ENCODE assay signal across 8 cellular contexts in the genomic region with DNA sequence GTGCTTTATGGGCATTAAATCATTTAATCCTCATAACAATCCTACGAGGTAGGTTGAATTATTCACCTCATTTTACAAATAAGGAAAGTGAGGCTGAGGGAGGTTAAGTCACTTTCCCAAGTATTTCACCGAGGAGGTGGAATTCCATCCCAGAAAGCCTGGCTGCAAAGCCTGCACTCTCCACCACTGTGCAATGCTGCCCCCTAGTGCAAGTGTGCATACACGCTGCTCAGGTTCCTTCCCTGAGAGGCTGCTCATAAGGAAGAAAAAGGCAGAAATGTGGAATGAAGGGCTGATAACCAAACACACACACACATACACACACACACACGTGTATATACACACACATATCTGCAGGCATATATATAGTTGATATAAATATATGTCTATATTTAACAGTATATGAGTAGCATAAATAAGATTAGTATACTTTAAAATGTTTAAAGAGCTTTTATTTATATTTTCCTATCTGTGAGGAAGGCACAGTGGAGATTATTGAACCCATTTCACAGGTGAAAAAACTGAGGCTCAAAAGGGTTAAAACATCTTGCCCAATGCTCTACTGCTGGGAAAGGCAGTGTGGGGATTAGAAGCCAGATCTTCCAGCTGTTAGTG.
DNase-seq lines count a peak whose midpoint lies in the region; ATAC-seq and TF ChIP-seq lines count a peak whose summit lies in the region.

No MANE protein-coding gene starts in this region.

- no peak overlapping the region for H4K8ac ChIP-seq in IMR-90 (ENCODE audit: low read depth in 2 of 2, low read length in 2 of 2)
- H4K8ac ChIP-seq in mesendoderm (ENCODE audit: low read depth, low read length) = no peak overlapping the region

- in situ Hi-C loops in IMR-90 (cut with MboI; ENCODE audit: low sequenced_read_pairs) = loop anchor here (10.0 to 25.0 kb wide), 3 partner anchors 214 to 841 kb away; no protein-coding TSS in a partner anchor

- H3K4me3 ChIP-seq in IMR-90 (ENCODE audit: insufficient read depth, low read depth, low read length) (no peak overlapping the region), mesendoderm (ENCODE audit: low read length) (no peak overlapping the region)

- no peak overlapping the region for H3K27ac ChIP-seq in IMR-90 (ENCODE audit: insufficient read depth, low read length)
- no peak overlapping the region for H3K27ac ChIP-seq in mesendoderm (ENCODE audit: low read depth, low read length)

- no peak overlapping the region for H2BK120ac ChIP-seq in IMR-90 (ENCODE audit: low read depth, low read length)
- H2BK120ac ChIP-seq in mesendoderm (ENCODE audit: low read depth, low read length) = no peak overlapping the region

- H2AK5ac ChIP-seq in IMR-90 (ENCODE audit: low read depth, low read length) = no peak overlapping the region
- H2AK5ac ChIP-seq in mesendoderm (ENCODE audit: low read length) = no peak overlapping the region

- no peaks in the 10 kb centered on the region for H3K9me1 ChIP-seq in IMR-90 (ENCODE audit: insufficient read depth, low read length)

- H2BK20ac ChIP-seq in IMR-90 (ENCODE audit: low read depth, low read length) = no peak overlapping the region

- intact Hi-C loops in IMR-90 (cut with micrococcal nuclease) = loop anchor here (1.0 to 2.0 kb wide), 4 partner anchors 227 to 864 kb away; no protein-coding TSS in a partner anchor

- no peak for TF ChIP-seq POLR2A in IMR-90 (IDR thresholded peaks at IDR 0.05; ENCODE audit: low read depth, low read length)

- H3K18ac ChIP-seq in IMR-90 (ENCODE audit: low read depth, low read length) = no peak overlapping the region
- no peak overlapping the region for H3K18ac ChIP-seq in mesendoderm (ENCODE audit: low read length)

- H3K14ac ChIP-seq in IMR-90 (replicated peaks; ENCODE audit: low read depth, low read length) = no peak overlapping the region

- H4K91ac ChIP-seq in IMR-90 (ENCODE audit: insufficient read depth, low read depth, low read length) = no peak overlapping the region

- H3K79me1 ChIP-seq in IMR-90 (ENCODE audit: low read depth in 1 of 2, low read length in 2 of 2) (no peaks in the 10 kb centered on the region), mesendoderm (ENCODE audit: low read length) (no peaks in the 10 kb centered on the region)

- BruUV-seq in IMR-90 (replicated peaks; lab: Mats Ljungman, UMichigan) = no TSS peak

- TF ChIP-seq RAD21 in IMR-90 (IDR thresholded peaks at IDR 0.05; ENCODE audit: low read length) = peak; percentile 90

- H3K4me2 ChIP-seq in IMR-90 (ENCODE audit: low read depth, low read length) = no peak overlapping the region
- H3K4me2 ChIP-seq in mesendoderm (ENCODE audit: low read length) = no peak overlapping the region

- CTCF ChIA-PET in IMR-90 (lab: Yijun Ruan, JAX) = interaction anchor here (0.5 to 1.7 kb wide), 11 partner anchors 11 to 1190 kb away, joined by 3 to 11 read pairs (median 3); no protein-coding TSS in a partner anchor

- H3K56ac ChIP-seq in IMR-90 (ENCODE audit: extremely low read depth, insufficient read depth, low read length) = no peak overlapping the region
- H3K56ac ChIP-seq in mesendoderm (ENCODE audit: low read length) = no peak overlapping the region

- H3K79me2 ChIP-seq in mesendoderm (ENCODE audit: control insufficient read depth, insufficient read depth, low read length) = no peaks in the 10 kb centered on the region

- peak; percentile 54 for ATAC-seq in GM21360 (IDR thresholded peaks at IDR 0.05; ENCODE audit: unreplicated experiment)
- peak; percentile 97 for ATAC-seq in IMR-90 (ENCODE audit: low read depth)

- H4K5ac ChIP-seq in IMR-90 (ENCODE audit: low read depth, low read length) (no peak overlapping the region), mesendoderm (ENCODE audit: low read length) (no peak overlapping the region)

- peak; percentile 6 for DNase-seq in SIG-M5 treated with dmso at 0.1 percent for 504 hours (lab: John Stamatoyannopoulos, UW; ENCODE audit: unreplicated experiment)
- DNase-seq in SIG-M5 (lab: John Stamatoyannopoulos, UW) = no peak
- peak; percentile 73 for DNase-seq in IMR-90
- peak; percentile 72 for DNase-seq in RKO (ENCODE audit: low spot score)
- DNase-seq in ecto neural progenitor cell (ENCODE audit: low spot score) = peak; percentile 86
- DNase-seq in mesendoderm = peak; percentile 89
- no peak for DNase-seq in activated gamma-delta T cell (lab: John Stamatoyannopoulos, UW)

- no peak overlapping the region for H3K4ac ChIP-seq in IMR-90 (ENCODE audit: low read depth, low read length)
- H3K4ac ChIP-seq in mesendoderm (ENCODE audit: low read depth, low read length) = no peak overlapping the region

- H3K4me1 ChIP-seq in IMR-90 (ENCODE audit: control insufficient read depth, insufficient read depth, low read length) = no peaks in the 10 kb centered on the region
- H3K4me1 ChIP-seq in mesendoderm (ENCODE audit: control insufficient read depth, low read depth, low read length) = no peaks in the 10 kb centered on the region

- H4K20me1 ChIP-seq in IMR-90 (ENCODE audit: insufficient read depth, low read length) = no peaks in the 10 kb centered on the region

- peak overlapping the region; percentile 9 for H2AK9ac ChIP-seq in IMR-90 (replicated peaks; ENCODE audit: low read depth, low read length, poor library complexity)

- H3K23ac ChIP-seq in IMR-90 (ENCODE audit: low read depth, low read length) (no peak overlapping the region), mesendoderm (ENCODE audit: low read length) (no peak overlapping the region)

- no peak overlapping the region for H2AFZ ChIP-seq in IMR-90 (replicated peaks; ENCODE audit: low read length, poor library complexity)

- POLR2A ChIA-PET in IMR-90 (lab: Charles Lee; ENCODE audit: unreplicated experiment) = no interaction called here

- peak; percentile 91 for TF ChIP-seq CTCF in IMR-90 (conservative IDR thresholded peaks at IDR 0.05; ENCODE audit: low read depth, low read length)

- H2BK5ac ChIP-seq in IMR-90 (ENCODE audit: low read depth, low read length, poor library complexity, severe bottlenecking) (no peak overlapping the region), mesendoderm (ENCODE audit: low read length) (no peak overlapping the region)

- H3K36me3 ChIP-seq in IMR-90 (ENCODE audit: control insufficient read depth, insufficient read depth, low read length) = no peaks in the 10 kb centered on the region
- no peaks in the 10 kb centered on the region for H3K36me3 ChIP-seq in mesendoderm (ENCODE audit: control insufficient read depth, insufficient read depth, low read length)

- dilution Hi-C loops in IMR-90 (cut with HindIII; ENCODE audit: low sequenced_read_pairs, unreplicated experiment) = no loop called here

- no peaks in the 10 kb centered on the region for H3K9me3 ChIP-seq in IMR-90 (ENCODE audit: control insufficient read depth, insufficient read depth, low read length)

- H3K27me3 ChIP-seq in IMR-90 (ENCODE audit: control insufficient read depth, insufficient read depth, low read length) (peaks cover 4% of the 10 kb centered on the region; the same call in 1 of the 2 replicates), mesendoderm (ENCODE audit: insufficient read depth, low read length, poor library complexity) (no peaks in the 10 kb centered on the region)

- H3K9ac ChIP-seq in IMR-90 (ENCODE audit: low read depth, low read length) (no peak overlapping the region), mesendoderm (ENCODE audit: low read length) (no peak overlapping the region)

- H2BK15ac ChIP-seq in IMR-90 (ENCODE audit: low read depth, low read length) (no peak overlapping the region), mesendoderm (replicated peaks; ENCODE audit: low read depth) (no peak overlapping the region)

- no CpG with 5 or more reads among the region's 4 CpGs for WGBS in IMR-90 (ENCODE audit: extremely low coverage in 2 of 2, insufficient read length in 1 of 2), 2 experiments
- WGBS in mesendoderm (ENCODE audit: extremely low coverage, insufficient coverage, low lambda C conversion rate) = no CpG with 5 or more reads among the region's 4 CpGs

TF ChIP-seq in IMR-90, 13 proteins besides CTCF, POLR2A, EP300 and RAD21:
- TF ChIP-seq RFX5 (IDR thresholded peaks at IDR 0.05; ENCODE audit: low read depth, low read length) (no peak), MAFK (IDR thresholded peaks at IDR 0.05; ENCODE audit: low read depth, low read length) (no peak), SMC3 (IDR thresholded peaks at IDR 0.05; ENCODE audit: low read depth, low read length) (peak; percentile 84)

Comparison
In these comparisons a context has a peak if more than half of its experiments do, and no peak if none do; other contexts are left out.
1. DNase-seq: peak in SIG-M5 treated with dmso at 0.1 percent for 504 hours (single experiment), IMR-90 (single experiment), RKO (single experiment), ecto neural progenitor cell (single experiment) and mesendoderm (single experiment); none in SIG-M5 (single experiment) and activated gamma-delta T cell (single experiment).